In genomic region chrX:5646818-5647217, GRCh38 we compare ENCODE assay signal across 10 cellular contexts.
DNase-seq lines count a peak whose midpoint lies in the region; ATAC-seq lines count a peak whose summit lies in the region.
"Had no signal": no experiment of that assay in that cellular context is flagged by ENCODE, and none has a peak within 500 bp of the region (broad histone marks: within the 10 kb centered on the region; RNA-seq: fewer than 3 reads in every experiment).

No MANE protein-coding gene starts in this region.

- DNase-seq in Ammon's horn (ENCODE audit: low spot score) (peak; percentile 33), Karpas-422 (peak; percentile 83), kidney glomerular epithelial cell (lab: John Stamatoyannopoulos, UW) (no peak), NCI-H345 treated with DMSO at 0.1 percent for 48 hours (lab: John Stamatoyannopoulos, UW; ENCODE audit: unreplicated experiment) (no peak), DMS153 (lab: John Stamatoyannopoulos, UW) (no peak), MG63 (no peak)
- DNase-seq: activated effector memory CD4-positive, alpha-beta T cell treated with anti-CD3 and anti-CD28 coated beads, Interleukin-2, amount 50 U/mL, for 16 hours; endodermal cell had no signal

- no peaks in the 10 kb centered on the region for H3K9me2 ChIP-seq in Karpas-422 (replicated peaks; ENCODE audit: insufficient read depth, low read length)

- H3K4me1 ChIP-seq in Karpas-422 (ENCODE audit: low read length): peaks cover 50% of the 10 kb centered on the region

- ATAC-seq in GM19324 (IDR thresholded peaks at IDR 0.05; ENCODE audit: low FRiP score, unreplicated experiment): peak; percentile 91
- ATAC-seq in HG02870 (IDR thresholded peaks at IDR 0.05; ENCODE audit: unreplicated experiment): peak; percentile 96

- H3K27me3 ChIP-seq in Karpas-422 (ENCODE audit: low read length): no peaks in the 10 kb centered on the region
- H3K27me3 ChIP-seq in MG63: no peaks in the 10 kb centered on the region

- peak overlapping the region; percentile 68 for H3K4me2 ChIP-seq in Karpas-422 (ENCODE audit: low read depth, low read length, poor library complexity, severe bottlenecking)

- H3K36me3 ChIP-seq in Karpas-422 (ENCODE audit: insufficient read depth, low read length) (no peaks in the 10 kb centered on the region), MG63 (no peaks in the 10 kb centered on the region)

- H3K79me2 ChIP-seq in Karpas-422 (ENCODE audit: low read length): no peaks in the 10 kb centered on the region

- 0 out of 2 replicates have a peak overlapping the region, but pooled peaks have one; percentile 13 for H2AFZ ChIP-seq in Karpas-422 (ENCODE audit: low read length)

- H3K9ac ChIP-seq in Karpas-422 (ENCODE audit: low read length): no peak overlapping the region

- peak overlapping the region; percentile 46; the same call in 1 of the 2 replicates for H3K4me3 ChIP-seq in Karpas-422 (ENCODE audit: low read length)
- H3K4me3 ChIP-seq in MG63: no peak overlapping the region

- no peaks in the 10 kb centered on the region for H3K9me3 ChIP-seq in Karpas-422 (ENCODE audit: low read length)
- H3K9me3 ChIP-seq in MG63: no peaks in the 10 kb centered on the region

- no peaks in the 10 kb centered on the region for H4K20me1 ChIP-seq in Karpas-422 (ENCODE audit: insufficient read depth, low read depth, low read length)

- H3K27ac ChIP-seq in Karpas-422 (ENCODE audit: low read length): no peak overlapping the region

Comparison
In these comparisons a context has a peak if more than half of its experiments do, and no peak if none do; other contexts are left out.
1. DNase-seq: peak in Ammon's horn (single experiment) and Karpas-422 (single experiment); none in kidney glomerular epithelial cell (single experiment), NCI-H345 treated with DMSO at 0.1 percent for 48 hours (single experiment), DMS153 (single experiment) and MG63 (single experiment).